In the genomic region with DNA sequence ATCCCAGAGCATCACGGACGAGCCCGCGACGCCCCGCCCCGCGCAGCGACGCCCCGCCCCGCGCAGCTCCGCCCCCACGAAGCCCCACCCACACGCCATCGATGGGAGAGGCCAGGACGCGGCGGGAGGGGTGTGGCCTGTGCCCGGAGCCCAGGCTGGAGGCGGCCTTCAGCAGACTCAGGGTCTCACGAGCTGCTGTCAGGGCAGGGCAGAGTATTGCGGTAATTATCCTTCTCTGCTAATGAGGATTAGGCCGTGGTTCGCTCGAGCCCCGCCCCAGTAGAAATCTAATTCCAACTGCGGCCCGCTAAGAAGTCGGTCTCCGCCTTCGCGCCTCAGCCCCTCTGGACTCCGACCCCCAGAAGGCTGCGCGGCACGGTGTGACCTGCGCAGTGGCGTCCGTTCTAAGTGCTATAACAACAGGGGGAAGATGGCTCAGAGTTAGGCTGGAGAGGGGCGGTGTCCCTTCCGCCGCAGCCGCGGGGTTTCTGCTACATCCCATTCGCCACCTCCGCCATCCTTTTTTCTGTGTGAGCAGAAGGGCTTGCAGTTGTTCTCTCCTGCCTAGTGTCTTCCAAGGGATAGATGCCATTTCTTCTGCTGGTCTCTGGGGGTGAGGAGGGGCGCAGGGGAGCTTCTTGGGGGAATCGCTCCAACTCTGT, we compare ENCODE assay signal across 8 cellular contexts. TPM values are rescaled to one million over a fixed set of nuclear protein-coding genes. Genes with fewer than 3 reads are reported as not detected.
DNase-seq lines count a peak whose midpoint lies in the region; ATAC-seq and TF ChIP-seq lines count a peak whose summit lies in the region.

No MANE protein-coding gene starts in this region.

- dilution Hi-C loops in IMR-90 (cut with HindIII; ENCODE audit: low sequenced_read_pairs, unreplicated experiment): no loop called here

- H4K8ac ChIP-seq in IMR-90 (ENCODE audit: low read depth in 2 of 2, low read length in 2 of 2): peak overlapping the region; percentile 86 to 98

- intact Hi-C loops in IMR-90 (cut with micrococcal nuclease): loop anchor here (5.0 kb wide), 1 partner anchor 171 kb away; the partner anchor contains the start of gene KBTBD2
- intact Hi-C loops in OCI-LY7 (cut with micrococcal nuclease; ENCODE audit: unreplicated experiment): loop anchor here (2.0 to 5.0 kb wide), 3 partner anchors 36 to 566 kb away; partner anchors contain the start of gene AVL9

- DNase-seq in DMS114 treated with DMSO at 0.1 percent for 48 hours (lab: John Stamatoyannopoulos, UW; ENCODE audit: unreplicated experiment): peak; percentile 93
- peak; percentile 93 for DNase-seq in IMR-90
- DNase-seq in OCI-LY7 (ENCODE audit: low spot score): peak; percentile 96
- DNase-seq in activated T-cell treated with anti-CD3 and anti-CD28 coated beads for 48 hours (ENCODE audit: low read depth): peak; percentile 91
- DNase-seq in erythroblast (lab: John Stamatoyannopoulos, UW): peak; percentile 97 to 98
- DNase-seq in stimulated activated CD8-positive, alpha-beta memory T cell treated with anti-CD3 and anti-CD28 coated beads, Interleukin-4, amount 100 ng/mL, for 4 hours (ENCODE audit: low read depth in 2 of 2, low spot score in 1 of 2): peak; percentile 80 to 82

- H3K79me2 ChIP-seq in OCI-LY7 (ENCODE audit: insufficient read depth, low read depth, low read length): peaks cover 49% of the 10 kb centered on the region

- peak overlapping the region; percentile 48; the same call in 1 of the 2 replicates for H2AK5ac ChIP-seq in IMR-90 (ENCODE audit: low read depth, low read length)

- no peaks in the 10 kb centered on the region for H3K9me3 ChIP-seq in IMR-90 (ENCODE audit: control insufficient read depth, insufficient read depth, low read length)
- peaks cover 13% of the 10 kb centered on the region for H3K9me3 ChIP-seq in OCI-LY7 (ENCODE audit: low read length)
- peaks cover 3% of the 10 kb centered on the region in 2 donors for H3K9me3 ChIP-seq in mucosa of rectum (ENCODE audit: control insufficient read depth in 2 of 2, low read length in 2 of 2)

- H3K27ac ChIP-seq in IMR-90 (ENCODE audit: insufficient read depth, low read length) (peak overlapping the region; percentile 97), OCI-LY7 (ENCODE audit: low read depth, low read length, poor library complexity, severe bottlenecking) (peak overlapping the region; percentile 68), mucosa of rectum (ENCODE audit: low read depth in 2 of 2, low read length in 2 of 2) (peak overlapping the region; percentile 97 to 98)

- peak overlapping the region; percentile 97 for H3K4ac ChIP-seq in IMR-90 (ENCODE audit: low read depth, low read length)

- in situ Hi-C loops in IMR-90 (cut with MboI; ENCODE audit: low sequenced_read_pairs): no loop called here

- H3K27me3 ChIP-seq in IMR-90 (ENCODE audit: control insufficient read depth, insufficient read depth, low read length) (no peaks in the 10 kb centered on the region), mucosa of rectum (ENCODE audit: control insufficient read depth in 2 of 2, insufficient read depth in 2 of 2, low read length in 2 of 2) (no peaks in the 10 kb centered on the region)

- H2BK5ac ChIP-seq in IMR-90 (ENCODE audit: low read depth, low read length, poor library complexity, severe bottlenecking): peak overlapping the region; percentile 97

- peak overlapping the region; percentile 93 for H4K5ac ChIP-seq in IMR-90 (ENCODE audit: low read depth, low read length)

- TF ChIP-seq POLR2A in IMR-90 (IDR thresholded peaks at IDR 0.05; ENCODE audit: low read depth, low read length) (peak; percentile 60; the same call in 1 of the 2 replicates), erythroblast (IDR thresholded peaks at IDR 0.05; ENCODE audit: low read length) (peak; percentile 91)

- peak overlapping the region; percentile 16; the same call in 1 of the 2 replicates for H2BK20ac ChIP-seq in IMR-90 (ENCODE audit: low read depth, low read length)

- H4K91ac ChIP-seq in IMR-90 (ENCODE audit: insufficient read depth, low read depth, low read length): peak overlapping the region; percentile 90

- H3K4me2 ChIP-seq in IMR-90 (ENCODE audit: low read depth, low read length): peak overlapping the region; percentile 77
- H3K4me2 ChIP-seq in OCI-LY7 (ENCODE audit: low read length): peak overlapping the region; percentile 94

- no peak for TF ChIP-seq RAD21 in IMR-90 (IDR thresholded peaks at IDR 0.05; ENCODE audit: low read length)

- H3K14ac ChIP-seq in IMR-90 (replicated peaks; ENCODE audit: low read depth, low read length): peak overlapping the region; percentile 97

- H3K9me2 ChIP-seq in OCI-LY7 (ENCODE audit: insufficient read depth, low read length): no peaks in the 10 kb centered on the region

- peak overlapping the region; percentile 88; the same call in 1 of the 3 replicates for H2BK15ac ChIP-seq in IMR-90 (ENCODE audit: low read depth, low read length)

- WGBS in IMR-90 (ENCODE audit: extremely low coverage in 2 of 2, insufficient read length in 1 of 2), 2 experiments: no CpG with 5 or more reads among the region's 50 CpGs

- TF ChIP-seq CTCF in IMR-90 (conservative IDR thresholded peaks at IDR 0.05; ENCODE audit: low read depth, low read length) (no peak), OCI-LY7 (conservative IDR thresholded peaks at IDR 0.05; ENCODE audit: low read length) (no peak)

- H4K20me1 ChIP-seq in IMR-90 (ENCODE audit: insufficient read depth, low read length) (peaks cover 16% of the 10 kb centered on the region; the same call in 1 of the 2 replicates), OCI-LY7 (ENCODE audit: insufficient read depth, low read length) (peaks cover 21% of the 10 kb centered on the region)

- peaks cover 8 to 32% of the 10 kb centered on the region in 2 experiments; a peak in 3 of 4 replicates for H3K79me1 ChIP-seq in IMR-90 (ENCODE audit: low read depth in 1 of 2, low read length in 2 of 2)

- H2AFZ ChIP-seq in IMR-90 (replicated peaks; ENCODE audit: low read length, poor library complexity) (peak overlapping the region; percentile 95), OCI-LY7 (ENCODE audit: low read length) (peak overlapping the region; percentile 84)

- CTCF ChIA-PET in IMR-90 (lab: Yijun Ruan, JAX) (interaction anchor here (1.0 kb wide), 2 partner anchors 13 to 46 kb away, joined by 3 read pairs; partner anchors contain the start of gene RP9), OCI-LY7 (lab: Charles Lee; ENCODE audit: unreplicated experiment) (interaction anchor here (0.9 kb wide), 1 partner anchor 46 kb away, joined by 4 read pairs; the partner anchor contains the start of gene RP9)

- H3K9ac ChIP-seq in IMR-90 (ENCODE audit: low read depth, low read length) (peak overlapping the region; percentile 97), mucosa of rectum (ENCODE audit: low read depth in 1 of 2, low read length in 2 of 2) (peak overlapping the region; percentile 84)

- H3K4me1 ChIP-seq in IMR-90 (ENCODE audit: control insufficient read depth, insufficient read depth, low read length) (no peaks in the 10 kb centered on the region), OCI-LY7 (ENCODE audit: insufficient read depth, low read length, poor library complexity, severe bottlenecking) (peaks cover 30% of the 10 kb centered on the region), mucosa of rectum (ENCODE audit: control insufficient read depth in 2 of 2, insufficient read depth in 2 of 2, low read length in 2 of 2) (peaks cover 11 to 16% of the 10 kb centered on the region in 2 donors)

- ATAC-seq in GM21529 (IDR thresholded peaks at IDR 0.05; ENCODE audit: unreplicated experiment): peak; percentile 94
- peak; percentile 98 for ATAC-seq in IMR-90 (ENCODE audit: low read depth)

- peak overlapping the region; percentile 94 for H3K18ac ChIP-seq in IMR-90 (ENCODE audit: low read depth, low read length)

- BruUV-seq in IMR-90 (replicated peaks; lab: Mats Ljungman, UMichigan): no TSS peak
- no TSS peak for BruUV-seq in OCI-LY7 (replicated peaks; lab: Mats Ljungman, UMichigan)

- peak overlapping the region; percentile 91 for H2BK120ac ChIP-seq in IMR-90 (ENCODE audit: low read depth, low read length)

- peak overlapping the region; percentile 72 for H3K4me3 ChIP-seq in IMR-90 (ENCODE audit: insufficient read depth, low read depth, low read length)
- peak overlapping the region; percentile 99 for H3K4me3 ChIP-seq in OCI-LY7 (ENCODE audit: low read depth, low read length, poor library complexity, severe bottlenecking)
- H3K4me3 ChIP-seq in mucosa of rectum (ENCODE audit: low read length in 2 of 2): peak overlapping the region; percentile 91 to 93

- H3K36me3 ChIP-seq in IMR-90 (ENCODE audit: control insufficient read depth, insufficient read depth, low read length) (no peaks in the 10 kb centered on the region; the same call in 1 of the 2 replicates), OCI-LY7 (ENCODE audit: insufficient read depth, low read length) (peaks cover 26% of the 10 kb centered on the region), mucosa of rectum (ENCODE audit: control insufficient read depth in 2 of 2, insufficient read depth in 2 of 2, low read length in 2 of 2) (no peaks in the 10 kb centered on the region)

- POLR2A ChIA-PET in IMR-90 (lab: Charles Lee; ENCODE audit: unreplicated experiment): interaction anchor here (1.3 kb wide), 1 partner anchor 10 kb away, joined by 3 read pairs; no protein-coding TSS in a partner anchor
- POLR2A ChIA-PET in OCI-LY7 (lab: Charles Lee): interaction anchor here (0.6 to 3.1 kb wide), 16 partner anchors 10 to 47 kb away, joined by 3 to 22 read pairs (median 4); no protein-coding TSS in a partner anchor

- peak overlapping the region; percentile 82 for H3K23ac ChIP-seq in IMR-90 (ENCODE audit: low read depth, low read length)

- no peaks in the 10 kb centered on the region for H3K9me1 ChIP-seq in IMR-90 (ENCODE audit: insufficient read depth, low read length)

- peak overlapping the region; percentile 97 for H3K56ac ChIP-seq in IMR-90 (ENCODE audit: extremely low read depth, insufficient read depth, low read length)

- peak overlapping the region; percentile 93 for H2AK9ac ChIP-seq in IMR-90 (replicated peaks; ENCODE audit: low read depth, low read length, poor library complexity)

TF ChIP-seq in IMR-90, 13 proteins besides CTCF, POLR2A, EP300 and RAD21:
- no peak for TF ChIP-seq FOS (IDR thresholded peaks at IDR 0.05; ENCODE audit: low read depth, low read length)
- TF ChIP-seq MAZ (IDR thresholded peaks at IDR 0.05; ENCODE audit: borderline replicate concordance, low read depth, low read length): peak; percentile 11; the same call in 1 of the 2 replicates

RNA-seq across cellular contexts. Expression of gene NT5C3A, which starts 0.3 kb away (rescaled TPM):
- total RNA-seq in IMR-90 (2012; rRNA removed) (12.2 and 22.2 TPM in 2 replicates), OCI-LY7 (2022) (55.3 and 62.4 TPM in 2 replicates)
- 8.9 and 11.3 TPM in 2 replicates for polyA plus RNA-seq in IMR-90 (2012; rRNA removed)
- 1.8 and 2.3 TPM in 2 replicates for polyA plus RNA-seq in IMR-90 (2012; cell fraction: cytosol; rRNA removed)
- 1.1 and 5.8 TPM in 2 replicates for polyA plus RNA-seq in IMR-90 (2012; cell fraction: nucleus; rRNA removed; ENCODE audit: low replicate concordance)
- total RNA-seq in OCI-LY7 (2014; rRNA removed; shearing (Covaris generic)): 34.7 and 37.1 TPM in 2 replicates

RNA-seq across cellular contexts. Expression of gene RP9, which starts 46.3 kb away (rescaled TPM):
- total RNA-seq in IMR-90 (2012; rRNA removed): 9.5 and 14.7 TPM in 2 replicates
- 18.1 and 18.3 TPM in 2 replicates for polyA plus RNA-seq in IMR-90 (2012; rRNA removed)
- polyA plus RNA-seq in IMR-90 (2012; cell fraction: cytosol; rRNA removed): 5.6 and 7.2 TPM in 2 replicates
- polyA plus RNA-seq in IMR-90 (2012; cell fraction: nucleus; rRNA removed; ENCODE audit: low replicate concordance): 7.2 and 14.9 TPM in 2 replicates
- total RNA-seq in OCI-LY7 (2014; rRNA removed; shearing (Covaris generic)): 21.8 and 22.0 TPM in 2 replicates
- total RNA-seq in OCI-LY7 (2022): 23.3 and 24.1 TPM in 2 replicates

Comparison
In these comparisons a context has a peak if more than half of its experiments do, and no peak if none do; other contexts are left out.
1. Peak in every context shown above with its lines: DNase-seq, ATAC-seq, H3K4me3 ChIP-seq and H3K27ac ChIP-seq.